ENCODE assay signal across 2 cellular contexts in the genomic region with DNA sequence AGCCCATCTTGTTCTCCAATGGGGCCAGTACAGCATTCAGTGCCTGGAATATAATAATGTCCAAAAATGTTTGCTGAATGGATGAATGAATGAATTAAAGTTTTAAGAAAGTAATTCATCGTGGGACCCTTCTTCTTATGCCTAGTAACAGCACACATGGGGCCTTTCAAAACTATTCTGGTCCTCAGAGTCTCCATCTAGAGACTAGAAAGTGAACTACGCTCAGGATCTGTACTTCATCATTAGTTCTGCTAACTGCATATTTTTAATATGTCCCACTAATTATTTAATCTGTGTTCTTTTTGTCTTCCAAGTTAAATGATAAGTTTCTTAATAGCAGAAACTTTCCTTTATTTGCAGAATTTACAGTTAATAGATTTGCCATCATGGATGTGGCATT.
TF ChIP-seq lines count a peak whose summit lies in the region.

No MANE protein-coding gene starts in this region.

TF ChIP-seq in liver, 16 proteins besides CTCF, POLR2A, EP300 and RAD21 (continued from another document):
- TF ChIP-seq, protein P1, sequence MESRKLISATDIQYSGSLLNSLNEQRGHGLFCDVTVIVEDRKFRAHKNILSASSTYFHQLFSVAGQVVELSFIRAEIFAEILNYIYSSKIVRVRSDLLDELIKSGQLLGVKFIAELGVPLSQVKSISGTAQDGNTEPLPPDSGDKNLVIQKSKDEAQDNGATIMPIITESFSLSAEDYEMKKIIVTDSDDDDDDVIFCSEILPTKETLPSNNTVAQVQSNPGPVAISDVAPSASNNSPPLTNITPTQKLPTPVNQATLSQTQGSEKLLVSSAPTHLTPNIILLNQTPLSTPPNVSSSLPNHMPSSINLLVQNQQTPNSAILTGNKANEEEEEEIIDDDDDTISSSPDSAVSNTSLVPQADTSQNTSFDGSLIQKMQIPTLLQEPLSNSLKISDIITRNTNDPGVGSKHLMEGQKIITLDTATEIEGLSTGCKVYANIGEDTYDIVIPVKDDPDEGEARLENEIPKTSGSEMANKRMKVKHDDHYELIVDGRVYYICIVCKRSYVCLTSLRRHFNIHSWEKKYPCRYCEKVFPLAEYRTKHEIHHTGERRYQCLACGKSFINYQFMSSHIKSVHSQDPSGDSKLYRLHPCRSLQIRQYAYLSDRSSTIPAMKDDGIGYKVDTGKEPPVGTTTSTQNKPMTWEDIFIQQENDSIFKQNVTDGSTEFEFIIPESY (IDR thresholded peaks at IDR 0.05): no peak
- TF ChIP-seq, protein P2, sequence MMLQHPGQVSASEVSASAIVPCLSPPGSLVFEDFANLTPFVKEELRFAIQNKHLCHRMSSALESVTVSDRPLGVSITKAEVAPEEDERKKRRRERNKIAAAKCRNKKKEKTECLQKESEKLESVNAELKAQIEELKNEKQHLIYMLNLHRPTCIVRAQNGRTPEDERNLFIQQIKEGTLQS (IDR thresholded peaks at IDR 0.05): no peak
- TF ChIP-seq, protein P3, sequence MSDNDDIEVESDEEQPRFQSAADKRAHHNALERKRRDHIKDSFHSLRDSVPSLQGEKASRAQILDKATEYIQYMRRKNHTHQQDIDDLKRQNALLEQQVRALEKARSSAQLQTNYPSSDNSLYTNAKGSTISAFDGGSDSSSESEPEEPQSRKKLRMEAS (IDR thresholded peaks at IDR 0.05): no peak
- TF ChIP-seq, protein P4, sequence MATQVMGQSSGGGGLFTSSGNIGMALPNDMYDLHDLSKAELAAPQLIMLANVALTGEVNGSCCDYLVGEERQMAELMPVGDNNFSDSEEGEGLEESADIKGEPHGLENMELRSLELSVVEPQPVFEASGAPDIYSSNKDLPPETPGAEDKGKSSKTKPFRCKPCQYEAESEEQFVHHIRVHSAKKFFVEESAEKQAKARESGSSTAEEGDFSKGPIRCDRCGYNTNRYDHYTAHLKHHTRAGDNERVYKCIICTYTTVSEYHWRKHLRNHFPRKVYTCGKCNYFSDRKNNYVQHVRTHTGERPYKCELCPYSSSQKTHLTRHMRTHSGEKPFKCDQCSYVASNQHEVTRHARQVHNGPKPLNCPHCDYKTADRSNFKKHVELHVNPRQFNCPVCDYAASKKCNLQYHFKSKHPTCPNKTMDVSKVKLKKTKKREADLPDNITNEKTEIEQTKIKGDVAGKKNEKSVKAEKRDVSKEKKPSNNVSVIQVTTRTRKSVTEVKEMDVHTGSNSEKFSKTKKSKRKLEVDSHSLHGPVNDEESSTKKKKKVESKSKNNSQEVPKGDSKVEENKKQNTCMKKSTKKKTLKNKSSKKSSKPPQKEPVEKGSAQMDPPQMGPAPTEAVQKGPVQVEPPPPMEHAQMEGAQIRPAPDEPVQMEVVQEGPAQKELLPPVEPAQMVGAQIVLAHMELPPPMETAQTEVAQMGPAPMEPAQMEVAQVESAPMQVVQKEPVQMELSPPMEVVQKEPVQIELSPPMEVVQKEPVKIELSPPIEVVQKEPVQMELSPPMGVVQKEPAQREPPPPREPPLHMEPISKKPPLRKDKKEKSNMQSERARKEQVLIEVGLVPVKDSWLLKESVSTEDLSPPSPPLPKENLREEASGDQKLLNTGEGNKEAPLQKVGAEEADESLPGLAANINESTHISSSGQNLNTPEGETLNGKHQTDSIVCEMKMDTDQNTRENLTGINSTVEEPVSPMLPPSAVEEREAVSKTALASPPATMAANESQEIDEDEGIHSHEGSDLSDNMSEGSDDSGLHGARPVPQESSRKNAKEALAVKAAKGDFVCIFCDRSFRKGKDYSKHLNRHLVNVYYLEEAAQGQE (IDR thresholded peaks at IDR 0.05): no peak
- no peak for TF ChIP-seq SP1 (IDR thresholded peaks at IDR 0.05)
- no peak for TF ChIP-seq GABPA (IDR thresholded peaks at IDR 0.05 in 1 of 2, conservative IDR thresholded peaks at IDR 0.05 in 1 of 2)
- TF ChIP-seq TAF1 (conservative IDR thresholded peaks at IDR 0.05): no peak

TF ChIP-seq in HepG2, 621 proteins besides CTCF, POLR2A, EP300 and RAD21:
- TF ChIP-seq, protein P5, sequence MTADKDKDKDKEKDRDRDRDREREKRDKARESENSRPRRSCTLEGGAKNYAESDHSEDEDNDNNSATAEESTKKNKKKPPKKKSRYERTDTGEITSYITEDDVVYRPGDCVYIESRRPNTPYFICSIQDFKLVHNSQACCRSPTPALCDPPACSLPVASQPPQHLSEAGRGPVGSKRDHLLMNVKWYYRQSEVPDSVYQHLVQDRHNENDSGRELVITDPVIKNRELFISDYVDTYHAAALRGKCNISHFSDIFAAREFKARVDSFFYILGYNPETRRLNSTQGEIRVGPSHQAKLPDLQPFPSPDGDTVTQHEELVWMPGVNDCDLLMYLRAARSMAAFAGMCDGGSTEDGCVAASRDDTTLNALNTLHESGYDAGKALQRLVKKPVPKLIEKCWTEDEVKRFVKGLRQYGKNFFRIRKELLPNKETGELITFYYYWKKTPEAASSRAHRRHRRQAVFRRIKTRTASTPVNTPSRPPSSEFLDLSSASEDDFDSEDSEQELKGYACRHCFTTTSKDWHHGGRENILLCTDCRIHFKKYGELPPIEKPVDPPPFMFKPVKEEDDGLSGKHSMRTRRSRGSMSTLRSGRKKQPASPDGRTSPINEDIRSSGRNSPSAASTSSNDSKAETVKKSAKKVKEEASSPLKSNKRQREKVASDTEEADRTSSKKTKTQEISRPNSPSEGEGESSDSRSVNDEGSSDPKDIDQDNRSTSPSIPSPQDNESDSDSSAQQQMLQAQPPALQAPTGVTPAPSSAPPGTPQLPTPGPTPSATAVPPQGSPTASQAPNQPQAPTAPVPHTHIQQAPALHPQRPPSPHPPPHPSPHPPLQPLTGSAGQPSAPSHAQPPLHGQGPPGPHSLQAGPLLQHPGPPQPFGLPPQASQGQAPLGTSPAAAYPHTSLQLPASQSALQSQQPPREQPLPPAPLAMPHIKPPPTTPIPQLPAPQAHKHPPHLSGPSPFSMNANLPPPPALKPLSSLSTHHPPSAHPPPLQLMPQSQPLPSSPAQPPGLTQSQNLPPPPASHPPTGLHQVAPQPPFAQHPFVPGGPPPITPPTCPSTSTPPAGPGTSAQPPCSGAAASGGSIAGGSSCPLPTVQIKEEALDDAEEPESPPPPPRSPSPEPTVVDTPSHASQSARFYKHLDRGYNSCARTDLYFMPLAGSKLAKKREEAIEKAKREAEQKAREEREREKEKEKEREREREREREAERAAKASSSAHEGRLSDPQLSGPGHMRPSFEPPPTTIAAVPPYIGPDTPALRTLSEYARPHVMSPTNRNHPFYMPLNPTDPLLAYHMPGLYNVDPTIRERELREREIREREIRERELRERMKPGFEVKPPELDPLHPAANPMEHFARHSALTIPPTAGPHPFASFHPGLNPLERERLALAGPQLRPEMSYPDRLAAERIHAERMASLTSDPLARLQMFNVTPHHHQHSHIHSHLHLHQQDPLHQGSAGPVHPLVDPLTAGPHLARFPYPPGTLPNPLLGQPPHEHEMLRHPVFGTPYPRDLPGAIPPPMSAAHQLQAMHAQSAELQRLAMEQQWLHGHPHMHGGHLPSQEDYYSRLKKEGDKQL (CRISPR knock-in tag; IDR thresholded peaks at IDR 0.05; ENCODE audit: low read depth): no peak
- TF ChIP-seq, protein P6, sequence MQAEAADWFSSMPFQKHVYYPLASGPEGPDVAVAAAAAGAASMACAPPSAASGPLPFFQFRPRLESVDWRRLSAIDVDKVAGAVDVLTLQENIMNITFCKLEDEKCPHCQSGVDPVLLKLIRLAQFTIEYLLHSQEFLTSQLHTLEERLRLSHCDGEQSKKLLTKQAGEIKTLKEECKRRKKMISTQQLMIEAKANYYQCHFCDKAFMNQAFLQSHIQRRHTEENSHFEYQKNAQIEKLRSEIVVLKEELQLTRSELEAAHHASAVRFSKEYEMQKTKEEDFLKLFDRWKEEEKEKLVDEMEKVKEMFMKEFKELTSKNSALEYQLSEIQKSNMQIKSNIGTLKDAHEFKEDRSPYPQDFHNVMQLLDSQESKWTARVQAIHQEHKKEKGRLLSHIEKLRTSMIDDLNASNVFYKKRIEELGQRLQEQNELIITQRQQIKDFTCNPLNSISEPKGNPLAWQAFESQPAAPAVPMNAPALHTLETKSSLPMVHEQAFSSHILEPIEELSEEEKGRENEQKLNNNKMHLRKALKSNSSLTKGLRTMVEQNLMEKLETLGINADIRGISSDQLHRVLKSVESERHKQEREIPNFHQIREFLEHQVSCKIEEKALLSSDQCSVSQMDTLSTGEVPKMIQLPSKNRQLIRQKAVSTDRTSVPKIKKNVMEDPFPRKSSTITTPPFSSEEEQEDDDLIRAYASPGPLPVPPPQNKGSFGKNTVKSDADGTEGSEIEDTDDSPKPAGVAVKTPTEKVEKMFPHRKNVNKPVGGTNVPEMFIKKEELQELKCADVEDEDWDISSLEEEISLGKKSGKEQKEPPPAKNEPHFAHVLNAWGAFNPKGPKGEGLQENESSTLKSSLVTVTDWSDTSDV (CRISPR knock-in tag; IDR thresholded peaks at IDR 0.05): no peak
- no peak for TF ChIP-seq SIX4 (CRISPR knock-in tag; IDR thresholded peaks at IDR 0.05)
- no peak for TF ChIP-seq ZNF33B (CRISPR knock-in tag; IDR thresholded peaks at IDR 0.05)
- no peak for TF ChIP-seq ZNF543 (CRISPR knock-in tag; IDR thresholded peaks at IDR 0.05)
- TF ChIP-seq KAT2B (IDR thresholded peaks at IDR 0.05; ENCODE audit: borderline replicate concordance, low read depth, low read length): no peak
